1 cellular context compared by ENCODE assay signal in genomic region chr16:82169861-82170845, GRCh38.
A peak's percentile ranks its signal among the peaks of the same experiment; 100 is the strongest.
TF ChIP-seq lines count a peak whose summit lies in the region.

A gene with protein sequence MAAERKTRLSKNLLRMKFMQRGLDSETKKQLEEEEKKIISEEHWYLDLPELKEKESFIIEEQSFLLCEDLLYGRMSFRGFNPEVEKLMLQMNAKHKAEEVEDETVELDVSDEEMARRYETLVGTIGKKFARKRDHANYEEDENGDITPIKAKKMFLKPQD (minus strand): TSS chr16:82170224. CDS start chr16:82170175, 49 bp downstream.

TF ChIP-seq in HepG2, 621 proteins besides CTCF, POLR2A, EP300 and RAD21 (continued from another document and continues in another):
- TF ChIP-seq, protein P1, sequence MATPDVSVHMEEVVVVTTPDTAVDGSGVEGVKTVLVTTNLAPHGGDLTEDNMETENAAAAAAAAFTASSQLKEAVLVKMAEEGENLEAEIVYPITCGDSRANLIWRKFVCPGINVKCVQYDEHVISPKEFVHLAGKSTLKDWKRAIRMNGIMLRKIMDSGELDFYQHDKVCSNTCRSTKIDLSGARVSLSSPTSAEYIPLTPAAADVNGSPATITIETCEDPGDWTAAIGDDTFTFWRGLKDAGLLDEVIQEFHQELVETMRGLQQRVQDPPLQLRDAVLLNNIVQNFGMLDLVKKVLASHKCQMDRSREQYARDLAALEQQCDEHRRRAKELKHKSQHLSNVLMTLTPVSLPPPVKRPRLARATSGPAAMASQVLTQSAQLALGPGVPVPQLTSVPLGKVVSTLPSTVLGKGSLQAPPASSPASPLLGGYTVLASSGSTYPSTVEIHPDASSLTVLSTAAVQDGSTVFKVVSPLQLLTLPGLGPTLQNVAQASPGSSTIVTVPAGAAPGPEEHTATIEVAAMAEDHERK (CRISPR knock-in tag; IDR thresholded peaks at IDR 0.05; ENCODE audit: low read depth), result peak; percentile 89
- TF ChIP-seq CBX5 (CRISPR knock-in tag; IDR thresholded peaks at IDR 0.05; ENCODE audit: borderline replicate concordance) (no peak; the same call in none of the 2 replicates), ARHGAP35 (CRISPR knock-in tag; IDR thresholded peaks at IDR 0.05; ENCODE audit: borderline replicate concordance) (peak; percentile 56; the same call in 1 of the 2 replicates), IRF9 (CRISPR knock-in tag; IDR thresholded peaks at IDR 0.05; ENCODE audit: borderline replicate concordance) (peak; percentile 99; the same call in 1 of the 2 replicates), TMF1 (CRISPR knock-in tag; IDR thresholded peaks at IDR 0.05; ENCODE audit: low read depth) (peak; percentile 92; the same call in 1 of the 2 replicates), ZNF431 (CRISPR knock-in tag; IDR thresholded peaks at IDR 0.05; ENCODE audit: borderline replicate concordance, low read depth) (peak; percentile 98), USF2 (IDR thresholded peaks at IDR 0.05; ENCODE audit: low read depth, low read length) (no peak), USF2 (CRISPR knock-in tag; IDR thresholded peaks at IDR 0.05; ENCODE audit: borderline replicate concordance) (no peak), MZF1 (CRISPR knock-in tag; IDR thresholded peaks at IDR 0.05; ENCODE audit: borderline replicate concordance) (no peak), ZNF530 (CRISPR knock-in tag; IDR thresholded peaks at IDR 0.05; ENCODE audit: low read depth) (no peak), ZBTB8A (CRISPR knock-in tag; IDR thresholded peaks at IDR 0.05; ENCODE audit: borderline replicate concordance, low read depth) (no peak), GABPA (IDR thresholded peaks at IDR 0.05; ENCODE audit: low read depth, low read length) (no peak), GABPA (CRISPR knock-in tag; IDR thresholded peaks at IDR 0.05; ENCODE audit: low read depth) (0 out of 2 replicates have a peak, but pooled peaks have one; percentile 5), ASH2L (IDR thresholded peaks at IDR 0.05; ENCODE audit: insufficient read length, low read depth, low read length) (peak; percentile 96), NCOR1 (IDR thresholded peaks at IDR 0.05; ENCODE audit: borderline replicate concordance, low read length) (no peak), KAT7 (CRISPR knock-in tag; IDR thresholded peaks at IDR 0.05; ENCODE audit: borderline replicate concordance) (peak; percentile 97), MTA3 (CRISPR knock-in tag; IDR thresholded peaks at IDR 0.05) (no peak), ZNF746 (CRISPR knock-in tag; IDR thresholded peaks at IDR 0.05) (peak; percentile 61), MEIS2 (CRISPR knock-in tag; IDR thresholded peaks at IDR 0.05) (peak; percentile 80), ZSCAN25 (CRISPR knock-in tag; IDR thresholded peaks at IDR 0.05) (peak; percentile 94), STAT5B (CRISPR knock-in tag; IDR thresholded peaks at IDR 0.05) (no peak), JDP2 (CRISPR knock-in tag; IDR thresholded peaks at IDR 0.05; ENCODE audit: borderline replicate concordance) (no peak), ZNF562 (CRISPR knock-in tag; IDR thresholded peaks at IDR 0.05; ENCODE audit: borderline replicate concordance) (peak; percentile 15; the same call in 1 of the 2 replicates), TAF1 (CRISPR knock-in tag; IDR thresholded peaks at IDR 0.05) (peak; percentile 94), SRSF9 (IDR thresholded peaks at IDR 0.05; ENCODE audit: borderline replicate concordance, insufficient read depth, low read depth, low read length, poor library complexity, severe bottlenecking) (no peak), SP4 (CRISPR knock-in tag; IDR thresholded peaks at IDR 0.05) (peak; percentile 93), ZNF484 (CRISPR knock-in tag; IDR thresholded peaks at IDR 0.05; ENCODE audit: borderline replicate concordance, low read depth) (peak; percentile 92; the same call in 1 of the 2 replicates), NFRKB (IDR thresholded peaks at IDR 0.05) (no peak)
- TF ChIP-seq, protein P2, sequence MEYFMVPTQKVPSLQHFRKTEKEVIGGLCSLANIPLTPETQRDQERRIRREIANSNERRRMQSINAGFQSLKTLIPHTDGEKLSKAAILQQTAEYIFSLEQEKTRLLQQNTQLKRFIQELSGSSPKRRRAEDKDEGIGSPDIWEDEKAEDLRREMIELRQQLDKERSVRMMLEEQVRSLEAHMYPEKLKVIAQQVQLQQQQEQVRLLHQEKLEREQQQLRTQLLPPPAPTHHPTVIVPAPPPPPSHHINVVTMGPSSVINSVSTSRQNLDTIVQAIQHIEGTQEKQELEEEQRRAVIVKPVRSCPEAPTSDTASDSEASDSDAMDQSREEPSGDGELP (IDR thresholded peaks at IDR 0.05; ENCODE audit: borderline replicate concordance, low read depth), result no peak; the same call in 1 of the 2 replicates
- TF ChIP-seq, protein P3, sequence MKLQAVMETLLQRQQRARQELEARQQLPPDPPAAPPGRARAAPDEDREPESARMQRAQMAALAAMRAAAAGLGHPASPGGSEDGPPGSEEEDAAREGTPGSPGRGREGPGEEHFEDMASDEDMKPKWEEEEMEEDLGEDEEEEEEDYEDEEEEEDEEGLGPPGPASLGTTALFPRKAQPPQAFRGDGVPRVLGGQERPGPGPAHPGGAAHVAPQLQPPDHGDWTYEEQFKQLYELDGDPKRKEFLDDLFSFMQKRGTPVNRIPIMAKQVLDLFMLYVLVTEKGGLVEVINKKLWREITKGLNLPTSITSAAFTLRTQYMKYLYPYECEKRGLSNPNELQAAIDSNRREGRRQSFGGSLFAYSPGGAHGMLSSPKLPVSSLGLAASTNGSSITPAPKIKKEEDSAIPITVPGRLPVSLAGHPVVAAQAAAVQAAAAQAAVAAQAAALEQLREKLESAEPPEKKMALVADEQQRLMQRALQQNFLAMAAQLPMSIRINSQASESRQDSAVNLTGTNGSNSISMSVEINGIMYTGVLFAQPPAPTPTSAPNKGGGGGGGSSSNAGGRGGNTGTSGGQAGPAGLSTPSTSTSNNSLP (IDR thresholded peaks at IDR 0.05; ENCODE audit: low read depth, low read length), result no peak
- TF ChIP-seq, protein P4, sequence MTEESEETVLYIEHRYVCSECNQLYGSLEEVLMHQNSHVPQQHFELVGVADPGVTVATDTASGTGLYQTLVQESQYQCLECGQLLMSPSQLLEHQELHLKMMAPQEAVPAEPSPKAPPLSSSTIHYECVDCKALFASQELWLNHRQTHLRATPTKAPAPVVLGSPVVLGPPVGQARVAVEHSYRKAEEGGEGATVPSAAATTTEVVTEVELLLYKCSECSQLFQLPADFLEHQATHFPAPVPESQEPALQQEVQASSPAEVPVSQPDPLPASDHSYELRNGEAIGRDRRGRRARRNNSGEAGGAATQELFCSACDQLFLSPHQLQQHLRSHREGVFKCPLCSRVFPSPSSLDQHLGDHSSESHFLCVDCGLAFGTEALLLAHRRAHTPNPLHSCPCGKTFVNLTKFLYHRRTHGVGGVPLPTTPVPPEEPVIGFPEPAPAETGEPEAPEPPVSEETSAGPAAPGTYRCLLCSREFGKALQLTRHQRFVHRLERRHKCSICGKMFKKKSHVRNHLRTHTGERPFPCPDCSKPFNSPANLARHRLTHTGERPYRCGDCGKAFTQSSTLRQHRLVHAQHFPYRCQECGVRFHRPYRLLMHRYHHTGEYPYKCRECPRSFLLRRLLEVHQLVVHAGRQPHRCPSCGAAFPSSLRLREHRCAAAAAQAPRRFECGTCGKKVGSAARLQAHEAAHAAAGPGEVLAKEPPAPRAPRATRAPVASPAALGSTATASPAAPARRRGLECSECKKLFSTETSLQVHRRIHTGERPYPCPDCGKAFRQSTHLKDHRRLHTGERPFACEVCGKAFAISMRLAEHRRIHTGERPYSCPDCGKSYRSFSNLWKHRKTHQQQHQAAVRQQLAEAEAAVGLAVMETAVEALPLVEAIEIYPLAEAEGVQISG (CRISPR knock-in tag; IDR thresholded peaks at IDR 0.05), result peak; percentile 83
- TF ChIP-seq, protein P5, sequence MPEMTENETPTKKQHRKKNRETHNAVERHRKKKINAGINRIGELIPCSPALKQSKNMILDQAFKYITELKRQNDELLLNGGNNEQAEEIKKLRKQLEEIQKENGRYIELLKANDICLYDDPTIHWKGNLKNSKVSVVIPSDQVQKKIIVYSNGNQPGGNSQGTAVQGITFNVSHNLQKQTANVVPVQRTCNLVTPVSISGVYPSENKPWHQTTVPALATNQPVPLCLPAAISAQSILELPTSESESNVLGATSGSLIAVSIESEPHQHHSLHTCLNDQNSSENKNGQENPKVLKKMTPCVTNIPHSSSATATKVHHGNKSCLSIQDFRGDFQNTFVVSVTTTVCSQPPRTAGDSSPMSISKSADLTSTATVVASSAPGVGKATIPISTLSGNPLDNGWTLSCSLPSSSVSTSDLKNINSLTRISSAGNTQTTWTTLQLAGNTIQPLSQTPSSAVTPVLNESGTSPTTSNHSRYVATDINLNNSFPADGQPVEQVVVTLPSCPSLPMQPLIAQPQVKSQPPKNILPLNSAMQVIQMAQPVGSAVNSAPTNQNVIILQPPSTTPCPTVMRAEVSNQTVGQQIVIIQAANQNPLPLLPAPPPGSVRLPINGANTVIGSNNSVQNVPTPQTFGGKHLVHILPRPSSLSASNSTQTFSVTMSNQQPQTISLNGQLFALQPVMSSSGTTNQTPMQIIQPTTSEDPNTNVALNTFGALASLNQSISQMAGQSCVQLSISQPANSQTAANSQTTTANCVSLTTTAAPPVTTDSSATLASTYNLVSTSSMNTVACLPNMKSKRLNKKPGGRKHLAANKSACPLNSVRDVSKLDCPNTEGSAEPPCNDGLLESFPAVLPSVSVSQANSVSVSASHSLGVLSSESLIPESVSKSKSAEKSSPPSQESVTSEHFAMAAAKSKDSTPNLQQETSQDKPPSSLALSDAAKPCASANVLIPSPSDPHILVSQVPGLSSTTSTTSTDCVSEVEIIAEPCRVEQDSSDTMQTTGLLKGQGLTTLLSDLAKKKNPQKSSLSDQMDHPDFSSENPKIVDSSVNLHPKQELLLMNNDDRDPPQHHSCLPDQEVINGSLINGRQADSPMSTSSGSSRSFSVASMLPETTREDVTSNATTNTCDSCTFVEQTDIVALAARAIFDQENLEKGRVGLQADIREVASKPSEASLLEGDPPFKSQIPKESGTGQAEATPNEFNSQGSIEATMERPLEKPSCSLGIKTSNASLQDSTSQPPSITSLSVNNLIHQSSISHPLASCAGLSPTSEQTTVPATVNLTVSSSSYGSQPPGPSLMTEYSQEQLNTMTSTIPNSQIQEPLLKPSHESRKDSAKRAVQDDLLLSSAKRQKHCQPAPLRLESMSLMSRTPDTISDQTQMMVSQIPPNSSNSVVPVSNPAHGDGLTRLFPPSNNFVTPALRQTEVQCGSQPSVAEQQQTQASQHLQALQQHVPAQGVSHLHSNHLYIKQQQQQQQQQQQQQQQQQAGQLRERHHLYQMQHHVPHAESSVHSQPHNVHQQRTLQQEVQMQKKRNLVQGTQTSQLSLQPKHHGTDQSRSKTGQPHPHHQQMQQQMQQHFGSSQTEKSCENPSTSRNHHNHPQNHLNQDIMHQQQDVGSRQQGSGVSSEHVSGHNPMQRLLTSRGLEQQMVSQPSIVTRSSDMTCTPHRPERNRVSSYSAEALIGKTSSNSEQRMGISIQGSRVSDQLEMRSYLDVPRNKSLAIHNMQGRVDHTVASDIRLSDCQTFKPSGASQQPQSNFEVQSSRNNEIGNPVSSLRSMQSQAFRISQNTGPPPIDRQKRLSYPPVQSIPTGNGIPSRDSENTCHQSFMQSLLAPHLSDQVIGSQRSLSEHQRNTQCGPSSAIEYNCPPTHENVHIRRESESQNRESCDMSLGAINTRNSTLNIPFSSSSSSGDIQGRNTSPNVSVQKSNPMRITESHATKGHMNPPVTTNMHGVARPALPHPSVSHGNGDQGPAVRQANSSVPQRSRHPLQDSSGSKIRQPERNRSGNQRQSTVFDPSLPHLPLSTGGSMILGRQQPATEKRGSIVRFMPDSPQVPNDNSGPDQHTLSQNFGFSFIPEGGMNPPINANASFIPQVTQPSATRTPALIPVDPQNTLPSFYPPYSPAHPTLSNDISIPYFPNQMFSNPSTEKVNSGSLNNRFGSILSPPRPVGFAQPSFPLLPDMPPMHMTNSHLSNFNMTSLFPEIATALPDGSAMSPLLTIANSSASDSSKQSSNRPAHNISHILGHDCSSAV (CRISPR knock-in tag; IDR thresholded peaks at IDR 0.05; ENCODE audit: borderline replicate concordance), result no peak
